1 cellular context compared by ENCODE assay signal in the genomic region with DNA sequence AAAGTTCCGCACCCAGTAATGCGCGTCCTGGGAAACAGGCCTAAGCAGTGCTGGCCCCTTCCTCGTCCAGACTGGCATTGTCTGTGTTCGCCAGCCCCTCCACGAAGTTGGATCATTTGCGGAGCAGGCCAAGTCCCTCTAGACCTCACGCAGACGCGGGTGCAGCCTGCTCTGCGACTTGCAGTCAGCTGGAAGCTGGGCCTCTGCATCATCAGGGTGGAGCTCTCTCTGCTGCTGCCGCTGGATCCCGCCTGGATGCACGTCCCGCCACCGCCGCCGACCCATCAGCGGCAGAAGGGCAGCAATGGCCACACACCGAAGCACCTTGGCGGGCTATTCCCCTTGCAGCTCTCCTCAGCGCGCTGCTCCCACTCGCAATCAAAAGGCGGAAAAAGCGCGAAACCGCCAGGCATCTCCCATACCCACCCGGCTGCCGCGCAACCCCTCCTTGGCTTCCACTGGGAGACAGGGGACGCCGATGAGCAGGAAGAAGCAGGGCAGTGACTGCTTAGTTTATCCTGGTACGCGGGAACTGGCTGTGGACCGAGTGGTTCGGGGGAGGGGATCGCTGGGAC.
TF ChIP-seq lines count a peak whose summit lies in the region.

No MANE protein-coding gene starts in this region.

TF ChIP-seq in HEK293, 187 proteins besides CTCF, POLR2A, EP300 and RAD21 (continued from another document):
- no peak for TF ChIP-seq ZNF544 (tag by site-specific recombination; IDR thresholded peaks at IDR 0.05)
- TF ChIP-seq ZNF76 (tag by site-specific recombination; IDR thresholded peaks at IDR 0.05; ENCODE audit: borderline replicate concordance, low read depth), result peak; percentile 63; the same call in 1 of the 2 replicates
- TF ChIP-seq ZNF777 (tag by site-specific recombination; IDR thresholded peaks at IDR 0.05; ENCODE audit: borderline replicate concordance), result no peak
- TF ChIP-seq ZNF184 (tag by site-specific recombination; IDR thresholded peaks at IDR 0.05), result no peak
- no peak for TF ChIP-seq ZNF530 (tag by site-specific recombination; IDR thresholded peaks at IDR 0.05; ENCODE audit: low read depth)
- TF ChIP-seq ZNF529 (tag by site-specific recombination; IDR thresholded peaks at IDR 0.05; ENCODE audit: insufficient replicate concordance), result no peak
- peak; percentile 18; the same call in 1 of the 2 replicates for TF ChIP-seq GLIS1 (tag by site-specific recombination; IDR thresholded peaks at IDR 0.05)
- TF ChIP-seq, protein P1, sequence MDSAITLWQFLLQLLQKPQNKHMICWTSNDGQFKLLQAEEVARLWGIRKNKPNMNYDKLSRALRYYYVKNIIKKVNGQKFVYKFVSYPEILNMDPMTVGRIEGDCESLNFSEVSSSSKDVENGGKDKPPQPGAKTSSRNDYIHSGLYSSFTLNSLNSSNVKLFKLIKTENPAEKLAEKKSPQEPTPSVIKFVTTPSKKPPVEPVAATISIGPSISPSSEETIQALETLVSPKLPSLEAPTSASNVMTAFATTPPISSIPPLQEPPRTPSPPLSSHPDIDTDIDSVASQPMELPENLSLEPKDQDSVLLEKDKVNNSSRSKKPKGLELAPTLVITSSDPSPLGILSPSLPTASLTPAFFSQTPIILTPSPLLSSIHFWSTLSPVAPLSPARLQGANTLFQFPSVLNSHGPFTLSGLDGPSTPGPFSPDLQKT (IDR thresholded peaks at IDR 0.05; ENCODE audit: borderline replicate concordance, low read depth, low read length), result no peak
- TF ChIP-seq IKZF3 (tag by site-specific recombination; IDR thresholded peaks at IDR 0.05), result no peak
